1 cellular context compared by ENCODE assay signal in genomic region chr15:88979674-88980073, GRCh38.
TF ChIP-seq lines count a peak whose summit lies in the region.

No MANE protein-coding gene starts in this region.

TF ChIP-seq in H1, 55 proteins besides CTCF, POLR2A, EP300 and RAD21:
- no peak for TF ChIP-seq SIN3A (conservative IDR thresholded peaks at IDR 0.05 in 1 of 2, IDR thresholded peaks at IDR 0.05 in 1 of 2; ENCODE audit: low read depth in 1 of 2, low read length in 2 of 2)
- TF ChIP-seq, protein P1, sequence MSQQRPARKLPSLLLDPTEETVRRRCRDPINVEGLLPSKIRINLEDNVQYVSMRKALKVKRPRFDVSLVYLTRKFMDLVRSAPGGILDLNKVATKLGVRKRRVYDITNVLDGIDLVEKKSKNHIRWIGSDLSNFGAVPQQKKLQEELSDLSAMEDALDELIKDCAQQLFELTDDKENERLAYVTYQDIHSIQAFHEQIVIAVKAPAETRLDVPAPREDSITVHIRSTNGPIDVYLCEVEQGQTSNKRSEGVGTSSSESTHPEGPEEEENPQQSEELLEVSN (IDR thresholded peaks at IDR 0.05) = no peak
- TF ChIP-seq BRCA1 (IDR thresholded peaks at IDR 0.05; ENCODE audit: low read depth, low read length) = no peak
- no peak for TF ChIP-seq GABPA (IDR thresholded peaks at IDR 0.05; ENCODE audit: borderline replicate concordance, insufficient read depth, low read length)
- no peak for TF ChIP-seq SIRT6 (IDR thresholded peaks at IDR 0.05; ENCODE audit: low read length)
- no peak for TF ChIP-seq SRF (IDR thresholded peaks at IDR 0.05; ENCODE audit: low read depth, low read length)
- no peak for TF ChIP-seq TEAD4 (IDR thresholded peaks at IDR 0.05; ENCODE audit: low read depth, low read length)
- no peak for TF ChIP-seq TAF7 (optimal IDR thresholded peaks at IDR 0.05; ENCODE audit: borderline replicate concordance, low read depth, low read length)
- no peak for TF ChIP-seq SUZ12 (IDR thresholded peaks at IDR 0.05; ENCODE audit: low read length)
- TF ChIP-seq SIX5 (IDR thresholded peaks at IDR 0.05; ENCODE audit: low read depth, low read length) = no peak
- no peak for TF ChIP-seq SAP30 (IDR thresholded peaks at IDR 0.05; ENCODE audit: insufficient read depth, insufficient replicate concordance, low read length)
- TF ChIP-seq BACH1 (IDR thresholded peaks at IDR 0.05; ENCODE audit: low read length) = no peak
- no peak for TF ChIP-seq TCF12 (IDR thresholded peaks at IDR 0.05; ENCODE audit: low read depth, low read length)
- no peak for TF ChIP-seq FOSL1 (IDR thresholded peaks at IDR 0.05; ENCODE audit: insufficient read depth, low read depth, low read length)
- no peak for TF ChIP-seq SP2 (IDR thresholded peaks at IDR 0.05; ENCODE audit: low read length)
- no peak for TF ChIP-seq EZH2 (IDR thresholded peaks at IDR 0.05; ENCODE audit: low read depth, low read length, severe bottlenecking)
